Comparison of ENCODE assay signal across 1 cellular context in genomic region chr6:157823001-157823522, GRCh38.
TF ChIP-seq lines count a peak whose summit lies in the region.

Gene SNX9 (plus strand): TSS chr6:157823246. CDS start chr6:157823435, 189 bp downstream.

TF ChIP-seq in HepG2, 621 proteins besides CTCF, POLR2A, EP300 and RAD21 (continued from another document):
- TF ChIP-seq MYC (CRISPR knock-in tag; IDR thresholded peaks at IDR 0.05; ENCODE audit: borderline replicate concordance), result peak; percentile 47; the same call in 1 of the 2 replicates
- TF ChIP-seq ZFYVE20 (CRISPR knock-in tag; IDR thresholded peaks at IDR 0.05; ENCODE audit: borderline replicate concordance, low read depth), result peak; percentile 36; the same call in 1 of the 2 replicates
- 0 out of 2 replicates have a peak, but pooled peaks have one; percentile 21 for TF ChIP-seq DR1 (CRISPR knock-in tag; IDR thresholded peaks at IDR 0.05)
- TF ChIP-seq PTBP1 (IDR thresholded peaks at IDR 0.05; ENCODE audit: low read depth, low read length, poor library complexity, severe bottlenecking), result no peak
- TF ChIP-seq NCOR1 (IDR thresholded peaks at IDR 0.05; ENCODE audit: borderline replicate concordance, low read length), result no peak
- no peak for TF ChIP-seq TBL1XR1 (IDR thresholded peaks at IDR 0.05; ENCODE audit: borderline replicate concordance, low read length, partially characterized antibody)
- TF ChIP-seq NFYB (CRISPR knock-in tag; IDR thresholded peaks at IDR 0.05), result no peak
- peak; percentile 77; the same call in 1 of the 2 replicates for TF ChIP-seq ZNF563 (CRISPR knock-in tag; IDR thresholded peaks at IDR 0.05)
- TF ChIP-seq ZBTB46 (CRISPR knock-in tag; IDR thresholded peaks at IDR 0.05; ENCODE audit: borderline replicate concordance), result no peak
